8 cellular contexts compared by ENCODE assay signal in the genomic region with DNA sequence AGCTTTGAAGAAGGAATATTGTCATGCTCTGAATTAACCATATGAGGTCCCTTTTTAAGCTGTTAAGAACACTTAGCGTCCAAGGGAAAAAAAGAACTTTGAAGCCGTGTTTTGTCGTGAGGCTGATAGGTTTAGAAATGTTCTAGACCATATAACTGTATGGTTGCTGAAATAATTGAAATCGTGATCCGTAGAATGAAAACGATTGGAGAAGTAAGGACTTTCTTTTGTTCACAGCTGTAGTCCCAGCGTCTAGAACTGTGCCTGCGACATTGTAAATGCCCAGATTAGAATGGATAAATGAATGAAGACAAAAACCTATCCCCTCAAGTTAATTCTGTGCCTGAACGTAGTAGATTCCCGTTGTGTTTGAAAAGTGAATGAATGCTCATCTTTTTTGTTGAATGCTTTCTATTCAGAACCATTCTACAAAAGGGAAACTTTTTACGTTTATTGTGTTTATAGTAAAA. TPM values are rescaled to one million over a fixed set of nuclear protein-coding genes. Genes with fewer than 3 reads are reported as not detected.
A peak's percentile ranks its signal among the peaks of the same experiment; 100 is the strongest.
DNase-seq lines count a peak whose midpoint lies in the region; ATAC-seq and TF ChIP-seq lines count a peak whose summit lies in the region.

No MANE protein-coding gene starts in this region.

- H3K36me3 ChIP-seq in thyroid gland: no peaks in the 10 kb centered on the region

- H3K27me3 ChIP-seq in thyroid gland: no peaks in the 10 kb centered on the region

- no peaks in the 10 kb centered on the region for H3K9me3 Mint-ChIP-seq in activated CD8-positive, alpha-beta memory T cell treated with anti-CD3 and anti-CD28 coated beads, Interleukin-2, amount 10 ng/mL, durations not matched to agents 7 days and 5 days (ENCODE audit: low read depth)
- peaks cover 2% of the 10 kb centered on the region for H3K9me3 Mint-ChIP-seq in activated CD8-positive, alpha-beta T cell treated with anti-CD3 and anti-CD28 coated beads for 36 hours

- H3K9me3 ChIP-seq in thyroid gland: no peaks in the 10 kb centered on the region

- peak overlapping the region; percentile 96 for H3K27ac Mint-ChIP-seq in activated CD8-positive, alpha-beta memory T cell treated with anti-CD3 and anti-CD28 coated beads, Interleukin-2, amount 10 ng/mL, durations not matched to agents 7 days and 5 days
- peak overlapping the region; percentile 95 for H3K27ac Mint-ChIP-seq in activated CD8-positive, alpha-beta T cell treated with anti-CD3 and anti-CD28 coated beads for 36 hours

- H3K4me1 ChIP-seq in thyroid gland: peaks cover 15 to 17% of the 10 kb centered on the region in 2 donors

- POLR2A ChIA-PET in activated CD8-positive, alpha-beta T cell treated with anti-CD3 and anti-CD28 coated beads for 36 hours (lab: Charles Lee): interaction anchor here (1.0 to 5.2 kb wide), 12 partner anchors 11 to 90 kb away, joined by 3 to 76 read pairs (median 12); a partner anchor contains a TSS

- CTCF ChIA-PET in activated CD8-positive, alpha-beta memory T cell treated with anti-CD3 and anti-CD28 coated beads, Interleukin-2, amount 10 ng/mL, durations not matched to agents 7 days and 5 days (lab: Charles Lee): interaction anchor here (1.4 to 4.7 kb wide), 4 partner anchors 15 to 86 kb away, joined by 5 to 28 read pairs (median 14); a partner anchor contains a TSS
- CTCF ChIA-PET in activated CD8-positive, alpha-beta T cell treated with anti-CD3 and anti-CD28 coated beads for 36 hours (lab: Charles Lee): interaction anchor here (0.9 to 3.0 kb wide), 4 partner anchors 15 to 51 kb away, joined by 3 to 7 read pairs (median 4); no protein-coding TSS in a partner anchor

- no peak for TF ChIP-seq CTCF in activated CD8-positive, alpha-beta T cell treated with anti-CD3 and anti-CD28 coated beads for 36 hours (IDR thresholded peaks at IDR 0.05)
- TF ChIP-seq CTCF in thyroid gland (IDR thresholded peaks at IDR 0.05): no peak

- no peak for TF ChIP-seq POLR2A in thyroid gland (IDR thresholded peaks at IDR 0.05)

- peaks cover 37% of the 10 kb centered on the region for H3K4me1 Mint-ChIP-seq in activated CD8-positive, alpha-beta memory T cell treated with anti-CD3 and anti-CD28 coated beads, Interleukin-2, amount 10 ng/mL, durations not matched to agents 7 days and 5 days
- peaks cover 42% of the 10 kb centered on the region for H3K4me1 Mint-ChIP-seq in activated CD8-positive, alpha-beta T cell treated with anti-CD3 and anti-CD28 coated beads for 36 hours (ENCODE audit: low read depth)

- H3K4me3 Mint-ChIP-seq in activated CD8-positive, alpha-beta memory T cell treated with anti-CD3 and anti-CD28 coated beads, Interleukin-2, amount 10 ng/mL, durations not matched to agents 7 days and 5 days: peak overlapping the region; percentile 94
- H3K4me3 Mint-ChIP-seq in activated CD8-positive, alpha-beta T cell treated with anti-CD3 and anti-CD28 coated beads for 36 hours: peak overlapping the region; percentile 95

- intact Hi-C loops in activated CD8-positive, alpha-beta T cell treated with anti-CD3 and anti-CD28 coated beads for 36 hours (cut with micrococcal nuclease): loop anchor here (5.0 kb wide), 1 partner anchor 85 kb away; a partner anchor contains a TSS
- intact Hi-C loops in thyroid gland (cut with DNase I): loop anchor here (10.0 kb wide), 1 partner anchor 82 kb away; a partner anchor contains a TSS

- ATAC-seq in activated CD8-positive, alpha-beta memory T cell treated with anti-CD3 and anti-CD28 coated beads, Interleukin-2, amount 10 ng/mL, durations not matched to agents 7 days and 5 days: no peak
- no peak for ATAC-seq in activated CD8-positive, alpha-beta T cell treated with anti-CD3 and anti-CD28 coated beads for 36 hours
- ATAC-seq in esophagus mucosa (no peak), HG03097 (IDR thresholded peaks at IDR 0.05; ENCODE audit: low FRiP score, unreplicated experiment) (no peak)

- DNase-seq in activated CD8-positive, alpha-beta memory T cell treated with anti-CD3 and anti-CD28 coated beads, Interleukin-2, amount 10 ng/mL, durations not matched to agents 7 days and 5 days: no peak
- DNase-seq in activated CD8-positive, alpha-beta memory T cell treated with anti-CD3 and anti-CD28 coated beads, Interleukin-2, amount 50 U/mL, for 48 hours: no peak
- DNase-seq in activated CD8-positive, alpha-beta T cell treated with anti-CD3 and anti-CD28 coated beads for 36 hours: no peak
- peak; percentile 12 for DNase-seq in iris pigment epithelial cell (ENCODE audit: low read depth)
- no peak for DNase-seq in thyroid gland
- DNase-seq in NCI-H526 treated with DMSO at 0.1 percent for 48 hours (lab: John Stamatoyannopoulos, UW): no peak

- peaks cover 33% of the 10 kb centered on the region for H3K36me3 Mint-ChIP-seq in activated CD8-positive, alpha-beta memory T cell treated with anti-CD3 and anti-CD28 coated beads, Interleukin-2, amount 10 ng/mL, durations not matched to agents 7 days and 5 days
- peaks cover 37% of the 10 kb centered on the region for H3K36me3 Mint-ChIP-seq in activated CD8-positive, alpha-beta T cell treated with anti-CD3 and anti-CD28 coated beads for 36 hours (ENCODE audit: low read depth)

- H3K27ac ChIP-seq in thyroid gland: peak overlapping the region in 2 of 3 donors; percentile 90 to 95

- no peaks in the 10 kb centered on the region for H3K27me3 Mint-ChIP-seq in activated CD8-positive, alpha-beta memory T cell treated with anti-CD3 and anti-CD28 coated beads, Interleukin-2, amount 10 ng/mL, durations not matched to agents 7 days and 5 days
- H3K27me3 Mint-ChIP-seq in activated CD8-positive, alpha-beta T cell treated with anti-CD3 and anti-CD28 coated beads for 36 hours: no peaks in the 10 kb centered on the region

- 6 to 7% methylated on average over 11 of the region's 11 CpGs for WGBS in thyroid gland, 2 donors

- H3K4me3 ChIP-seq in thyroid gland (replicated peaks in 1 of 3): peak overlapping the region in 2 of 3 donors; percentile 84 to 95

RNA-seq across cellular contexts. Expression of a gene that starts 1.6 kb away (rescaled TPM):
- total RNA-seq in activated CD8-positive, alpha-beta memory T cell treated with anti-CD3 and anti-CD28 coated beads, Interleukin-2, amount 10 ng/mL, durations not matched to agents 7 days and 5 days: 100 to 1,000 TPM; 129 to 174 TPM
- 10 to 100 TPM; 97.4 to 98.9 TPM for total RNA-seq in activated CD8-positive, alpha-beta T cell treated with anti-CD3 and anti-CD28 coated beads for 36 hours
- 100 to 1,000 TPM in 1 of 4 donors, 10 to 100 TPM in 3; 70.7 to 125 (median 76.8) TPM for total RNA-seq in thyroid gland
- 20.9 TPM for total RNA-seq in esophagus mucosa
